Comparison of ENCODE assay signal across 7 cellular contexts in genomic region chr18:13218376-13219011, GRCh38. TPM values are rescaled to one million over a fixed set of nuclear protein-coding genes. Genes with fewer than 3 reads are reported as not detected.
DNase-seq lines count a peak whose midpoint lies in the region; TF ChIP-seq lines count a peak whose summit lies in the region.

Gene LDLRAD4 (plus strand): TSS chr18:13218760.

- TF ChIP-seq CTCF in HFF-Myc (IDR thresholded peaks at IDR 0.05; ENCODE audit: low read depth, low read length, missing control alignments) (no peak), ascending aorta (IDR thresholded peaks at IDR 0.05) (no peak), sigmoid colon (IDR thresholded peaks at IDR 0.05) (no peak)

- H3K9me3 ChIP-seq in ascending aorta = no peaks in the 10 kb centered on the region
- no peaks in the 10 kb centered on the region for H3K9me3 ChIP-seq in sigmoid colon

- no peak for DNase-seq in HFF-Myc (ENCODE audit: extremely low read depth, low read depth)
- DNase-seq in SHP77 (lab: John Stamatoyannopoulos, UW) = peak; percentile 12 to 34
- peak in 1 of 2 donors; percentile 79 for DNase-seq in ascending aorta (ENCODE audit: low spot score in 2 of 2)
- DNase-seq in sigmoid colon = peak; percentile 77
- no peak for DNase-seq in EL
- no peak for DNase-seq in DMS114 treated with DMSO at 0.1 percent for 48 hours (lab: John Stamatoyannopoulos, UW; ENCODE audit: unreplicated experiment)

- no peak for TF ChIP-seq EP300 in sigmoid colon (IDR thresholded peaks at IDR 0.05)

- H3K27ac ChIP-seq in ascending aorta = peak within 1 kb of the TSS; percentile 89 to 92
- H3K27ac ChIP-seq in sigmoid colon = peak within 1 kb of the TSS; percentile 87 to 94 (median 90)

- H3K36me3 ChIP-seq in ascending aorta = no peaks in the 10 kb centered on the region
- no peaks in the 10 kb centered on the region for H3K36me3 ChIP-seq in sigmoid colon

- no peak for TF ChIP-seq POLR2A in sigmoid colon (IDR thresholded peaks at IDR 0.05)

- H3K4me1 ChIP-seq in ascending aorta (peaks cover 13 to 32% of the 10 kb centered on the region in 2 donors), sigmoid colon (peaks cover 0 to 61% (median 60%) of the 10 kb centered on the region in 4 donors)

- intact Hi-C loops in ascending aorta (cut with DNase I) = loop anchor here (1.0 to 5.0 kb wide), 4 partner anchors 102 to 584 kb away; no protein-coding TSS in a partner anchor
- intact Hi-C loops in sigmoid colon (cut with DNase I) = loop anchor here (5.0 kb wide), 1 partner anchor 394 kb away; no protein-coding TSS in a partner anchor

- WGBS in sigmoid colon, 2 donors = 1% methylated on average over 58 of the region's 58 CpGs

- 0 out of 2 replicates have a peak within 1 kb of the TSS, but pooled peaks have one; percentile 10 for H3K4me3 ChIP-seq in HFF-Myc (replicated peaks; ENCODE audit: low read depth, low read length)
- peak within 1 kb of the TSS; percentile 68 to 91 for H3K4me3 ChIP-seq in ascending aorta
- H3K4me3 ChIP-seq in iPS-11a (ENCODE audit: low read depth, low read length) = peak within 1 kb of the TSS; percentile 47
- peak within 1 kb of the TSS; percentile 73 to 93 (median 78) for H3K4me3 ChIP-seq in sigmoid colon

- H3K27me3 ChIP-seq in ascending aorta (no peaks in the 10 kb centered on the region), sigmoid colon (no peaks in the 10 kb centered on the region)

RNA-seq across cellular contexts. Expression of gene LDLRAD4, which starts in this region (rescaled TPM):
- total RNA-seq in ascending aorta (21.0 TPM), sigmoid colon (10 to 100 TPM; 17.2 to 28.2 (median 18.2) TPM)
- 10 to 100 TPM in 1 of 3 donors, 1 to 10 TPM in 2; 1.2 to 12.2 (median 2.5) TPM for polyA plus RNA-seq in sigmoid colon

Comparison
In these comparisons a context has a peak if more than half of its experiments do, and no peak if none do; other contexts are left out.
1. DNase-seq: peak in SHP77 (2 of 2) and sigmoid colon (single experiment); none in HFF-Myc (single experiment), EL (single experiment) and DMS114 treated with DMSO at 0.1 percent for 48 hours (single experiment).
2. H3K4me3 ChIP-seq: peak in every context shown above with its lines; median percentile 80 in ascending aorta; 78 in sigmoid colon; 47 in iPS-11a; 10 in HFF-Myc.